Comparison of ENCODE assay signal across 8 cellular contexts in the genomic region with DNA sequence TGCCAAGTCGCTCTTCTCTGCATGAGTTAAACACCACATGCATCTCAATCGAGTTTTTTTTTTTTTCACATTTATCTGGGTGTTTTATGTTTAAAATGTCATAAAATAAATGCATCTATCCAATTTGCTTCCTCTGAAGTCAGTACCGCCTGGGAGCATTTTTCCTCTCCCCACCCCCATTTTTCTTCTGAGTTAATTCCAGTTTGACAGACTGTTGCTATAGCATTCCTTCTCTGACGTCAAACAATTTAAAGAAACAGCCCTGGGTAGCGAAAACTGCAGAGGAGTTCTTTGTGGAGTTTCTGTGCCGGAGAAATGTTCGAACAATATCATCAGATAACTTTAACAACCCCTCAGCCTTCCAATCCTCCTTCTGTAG. TPM values are rescaled to one million over a fixed set of nuclear protein-coding genes. Genes with fewer than 3 reads are reported as not detected.
DNase-seq lines count a peak whose midpoint lies in the region; ATAC-seq, FAIRE-seq and TF ChIP-seq lines count a peak whose summit lies in the region.

No MANE protein-coding gene starts in this region.

- H3K9ac ChIP-seq in ES-I3 (ENCODE audit: low read depth, low read length) = peak overlapping the region; percentile 80

- FAIRE-seq in GM12891 (lab: Jason Lieb, UNC) = no peak

- no peaks in the 10 kb centered on the region for H3K36me3 ChIP-seq in ES-I3 (ENCODE audit: insufficient read depth, low read length)
- H3K36me3 ChIP-seq in RWPE2 (ENCODE audit: low read depth) = no peaks in the 10 kb centered on the region

- peak overlapping the region; percentile 49 for H3K27ac ChIP-seq in RWPE2 (ENCODE audit: poor library complexity, severe bottlenecking)

- TF ChIP-seq CTCF in RWPE2 (IDR thresholded peaks at IDR 0.05; ENCODE audit: poor library complexity, severe bottlenecking) (no peak), retinal pigment epithelial cell (conservative IDR thresholded peaks at IDR 0.05; ENCODE audit: low read depth, low read length) (no peak)

- no peak for ATAC-seq in RWPE2 (ENCODE audit: low read depth)
- no peak for ATAC-seq in HG02973 (IDR thresholded peaks at IDR 0.05; ENCODE audit: unreplicated experiment)

- no peak for TF ChIP-seq POLR2A in GM12891 (IDR thresholded peaks at IDR 0.05; ENCODE audit: low read depth, low read length)

- H3K4me3 ChIP-seq in RWPE2 (ENCODE audit: severe bottlenecking) = no peak overlapping the region
- peak overlapping the region; percentile 79 for H3K4me3 ChIP-seq in retinal pigment epithelial cell (ENCODE audit: low read length)

- no peak for DNase-seq in RWPE2 (ENCODE audit: low spot score)
- peak; percentile 57 for DNase-seq in fibroblast of gingiva (ENCODE audit: low read depth)
- no peak for DNase-seq in retinal pigment epithelial cell (ENCODE audit: low read depth)
- no peak for DNase-seq in activated CD8-positive, alpha-beta memory T cell treated with anti-CD3 and anti-CD28 coated beads, Interleukin-2, amount 50 U/mL, for 4 hours
- no peak for DNase-seq in GM12891 (ENCODE audit: insufficient read length, low spot score)
- DNase-seq in mesenteric fat pad (ENCODE audit: low spot score) = no peak

- H3K27me3 ChIP-seq in RWPE2 (ENCODE audit: insufficient read depth, poor library complexity, severe bottlenecking) = no peaks in the 10 kb centered on the region

- H3K4me1 ChIP-seq in ES-I3 (ENCODE audit: insufficient read depth, low read length) (peaks cover 21% of the 10 kb centered on the region), RWPE2 (ENCODE audit: insufficient read depth, poor library complexity, severe bottlenecking) (peaks cover 11% of the 10 kb centered on the region)

- H3K9me3 ChIP-seq in ES-I3 (ENCODE audit: control insufficient read depth, insufficient read depth, low read length) (no peaks in the 10 kb centered on the region), RWPE2 (ENCODE audit: severe bottlenecking) (no peaks in the 10 kb centered on the region)

TF ChIP-seq in GM12891, 5 proteins besides CTCF, POLR2A, EP300 and RAD21:
- TF ChIP-seq POLR2AphosphoS5 (IDR thresholded peaks at IDR 0.05; ENCODE audit: low read depth, low read length) (no peak), PAX5 (IDR thresholded peaks at IDR 0.05; ENCODE audit: insufficient read depth, low read length, severe bottlenecking) (no peak), TAF1 (IDR thresholded peaks at IDR 0.05; ENCODE audit: low read depth, low read length) (no peak), SPI1 (IDR thresholded peaks at IDR 0.05; ENCODE audit: low read depth, low read length) (no peak), POU2F2 (IDR thresholded peaks at IDR 0.05; ENCODE audit: low read depth, low read length) (no peak)

RNA-seq across cellular contexts. Expression of gene GNB4, which starts 0.9 kb away (rescaled TPM):
- polyA plus RNA-seq in GM12891 (2012; ENCODE audit: low read depth, missing spikeins) = 0.42 TPM
- total RNA-seq in mesenteric fat pad = 32.2 TPM
